36 cellular contexts compared by ENCODE assay signal in the genomic region with DNA sequence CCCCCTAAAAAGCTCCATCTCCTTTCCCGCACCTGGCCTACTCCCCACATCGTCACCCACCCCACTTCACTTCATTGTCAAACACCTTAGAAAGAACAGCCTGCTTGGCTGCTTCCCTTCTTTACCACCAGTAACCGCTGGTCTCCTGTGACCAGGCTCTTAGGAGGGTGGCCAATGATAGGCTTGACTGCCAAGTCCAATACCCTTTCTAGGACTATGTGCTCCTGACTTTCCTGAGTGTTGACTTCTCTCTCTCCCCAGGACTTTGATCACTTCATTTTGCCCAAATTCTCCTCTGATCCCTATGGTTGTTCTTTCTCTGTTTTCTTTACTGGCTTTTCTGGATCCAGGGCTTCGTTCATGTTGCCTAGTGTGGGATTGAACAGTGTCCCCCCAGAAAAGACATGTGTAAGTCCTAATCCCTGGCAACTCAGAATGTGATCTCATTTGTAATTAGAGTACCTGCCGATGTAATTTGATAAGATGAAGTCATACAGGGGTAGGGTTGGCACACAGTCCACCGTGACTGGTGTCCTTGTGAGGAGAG.
"Had no signal": no experiment of that assay in that cellular context is flagged by ENCODE, and none has a peak within 500 bp of the region (broad histone marks: within the 10 kb centered on the region; RNA-seq: fewer than 3 reads in every experiment).

No MANE protein-coding gene starts in this region.

- H3K27ac ChIP-seq: adrenal gland, body of pancreas, breast epithelium, PC-9, RWPE1, VCaP had no signal

- H3K4me2 ChIP-seq: PC-9 had no signal

- H3K9me3 ChIP-seq: adrenal gland, body of pancreas, breast epithelium had no signal

- H3K27me3 ChIP-seq: adrenal gland, body of pancreas, breast epithelium had no signal

- H3K4me1 ChIP-seq: adrenal gland, breast epithelium had no signal

- ATAC-seq: activated T-cell treated with anti-CD3 and anti-CD28 coated beads, Interleukin-2, amount 50 U/mL, for 4 hours; body of pancreas; Right ventricle myocardium inferior had no signal

- H3K4me3 ChIP-seq: adrenal gland, body of pancreas, breast epithelium, PC-9 had no signal

- H3K36me3 ChIP-seq: adrenal gland, breast epithelium had no signal

- H2AFZ ChIP-seq: PC-9 had no signal

- FAIRE-seq: astrocyte, RCC 7860 had no signal

- DNase-seq: activated B cell treated with CpG ODN at 0.5 μM for 24 hours; activated CD4-positive, alpha-beta memory T cell treated with anti-CD3 and anti-CD28 coated beads for 36 hours; activated CD4-positive, alpha-beta T cell treated with anti-CD3 and anti-CD28 coated beads for 4 hours; activated CD4-positive, alpha-beta T cell treated with anti-CD3 and anti-CD28 coated beads, Interleukin-2, amount 50 U/mL, for 1 hour; activated CD4-positive, CD25-positive, alpha-beta regulatory T cell treated with anti-CD3 and anti-CD28 coated beads, Interleukin-2, amount 50 U/mL, for 72 hours; activated CD8-positive, alpha-beta memory T cell treated with anti-CD3 and anti-CD28 coated beads, Interleukin-2, amount 50 U/mL, for 4 hours; activated effector memory CD4-positive, alpha-beta T cell treated with Interleukin-2 at 50 U/mL for 16 hours; activated naive CD4-positive, alpha-beta T cell treated with anti-CD3 and anti-CD28 coated beads, Interleukin-2, amount 50 U/mL, for 16 hours; activated naive CD8-positive, alpha-beta T cell treated with anti-CD3 and anti-CD28 coated beads for 36 hours; activated T-cell treated with anti-CD3 and anti-CD28 coated beads for 4 hours; activated T-cell treated with anti-CD3 and anti-CD28 coated beads, Interleukin-2, amount 50 U/mL, for 4 hours; adrenal gland; body of pancreas; Karpas-422; KBM-7; NCI-H1105; NCI-H1417 treated with DMSO at 0.1 percent for 48 hours; NCI-H1694; NCI-H1930; NCI-H2171 treated with DMSO at 0.1 percent for 48 hours; NCI-H2227 treated with DMSO at 0.1 percent for 48 hours; NCI-H446; NCI-H510A treated with DMSO at 0.1 percent for 48 hours; NCI-H526 treated with DMSO at 0.1 percent for 48 hours; PC-9; SIG-M5; SW 1271; T-helper 1 cell; T-helper 2 cell; T-helper 9 cell had no signal
